Comparison of ENCODE assay signal across 39 cellular contexts in the genomic region with DNA sequence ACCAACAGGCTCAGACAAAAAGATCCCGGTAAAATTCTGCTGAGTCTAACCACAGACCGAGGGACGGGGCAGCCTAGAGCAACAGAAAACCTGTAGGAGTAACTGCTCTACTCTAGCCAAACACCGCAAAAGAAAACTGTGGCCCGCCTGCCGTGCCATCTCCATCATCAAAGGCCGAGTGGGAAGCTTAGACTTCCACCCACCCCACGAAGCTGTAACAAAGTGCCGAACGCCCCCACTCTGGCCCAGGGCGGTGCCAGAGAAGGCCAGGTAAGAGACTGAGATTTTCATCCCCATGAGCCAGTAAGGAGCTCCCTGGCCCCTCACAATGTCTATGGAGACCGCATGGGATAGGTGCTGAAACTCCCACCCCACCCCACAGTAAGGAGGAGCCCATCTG.
"Had no signal": no experiment of that assay in that cellular context is flagged by ENCODE, and none has a peak within 500 bp of the region (broad histone marks: within the 10 kb centered on the region; RNA-seq: fewer than 3 reads in every experiment).

No MANE protein-coding gene starts in this region.

- H3K36me3 Mint-ChIP-seq: activated naive CD4-positive, alpha-beta T cell treated with anti-CD3 and anti-CD28 coated beads, Interleukin-2, amount 10 ng/mL, durations not matched to agents 7 days and 5 days; activated naive CD4-positive, alpha-beta T cell treated with anti-CD3 and anti-CD28 coated beads, Interleukin-2, amount 50 U/mL, for 72 hours; activated naive CD8-positive, alpha-beta T cell treated with anti-CD3 and anti-CD28 coated beads, Interleukin-2, amount 10 ng/mL, durations not matched to agents 7 days and 5 days; brain had no signal

- H3K27ac ChIP-seq: adrenal gland, ascending aorta, body of pancreas, brain microvascular endothelial cell, breast epithelium, cardiac muscle cell had no signal

- H3K9me3 Mint-ChIP-seq: activated naive CD4-positive, alpha-beta T cell treated with anti-CD3 and anti-CD28 coated beads for 36 hours; activated naive CD4-positive, alpha-beta T cell treated with anti-CD3 and anti-CD28 coated beads, Interleukin-2, amount 10 ng/mL, durations not matched to agents 7 days and 5 days; activated naive CD4-positive, alpha-beta T cell treated with anti-CD3 and anti-CD28 coated beads, Interleukin-2, amount 50 U/mL, for 24 hours; activated naive CD8-positive, alpha-beta T cell treated with anti-CD3 and anti-CD28 coated beads for 36 hours; activated naive CD8-positive, alpha-beta T cell treated with anti-CD3 and anti-CD28 coated beads, Interleukin-2, amount 50 U/mL, for 24 hours; activated T-cell treated with anti-CD3 and anti-CD28 coated beads, Interleukin-2, amount 50 U/mL, for 24 hours; activated T-cell treated with anti-CD3 and anti-CD28 coated beads, Interleukin-2, amount 50 U/mL, for 4 hours; activated T-cell treated with anti-CD3 and anti-CD28 coated beads, Interleukin-2, amount 50 U/mL, for 72 hours; activated T-helper 17 cell treated with anti-CD3 and anti-CD28 coated beads, Interleukin-2, amount 50 U/mL, for 72 hours; central memory CD8-positive, alpha-beta T cell had no signal

- H3K27ac Mint-ChIP-seq: activated naive CD4-positive, alpha-beta T cell treated with anti-CD3 and anti-CD28 coated beads for 36 hours; activated naive CD4-positive, alpha-beta T cell treated with anti-CD3 and anti-CD28 coated beads, Interleukin-2, amount 10 ng/mL, durations not matched to agents 7 days and 5 days; activated naive CD4-positive, alpha-beta T cell treated with anti-CD3 and anti-CD28 coated beads, Interleukin-2, amount 50 U/mL, for 24 hours; activated naive CD4-positive, alpha-beta T cell treated with anti-CD3 and anti-CD28 coated beads, Interleukin-2, amount 50 U/mL, for 72 hours; activated naive CD8-positive, alpha-beta T cell; activated naive CD8-positive, alpha-beta T cell treated with anti-CD3 and anti-CD28 coated beads for 36 hours; activated naive CD8-positive, alpha-beta T cell treated with anti-CD3 and anti-CD28 coated beads, Interleukin-2, amount 10 ng/mL, durations not matched to agents 7 days and 5 days; activated naive CD8-positive, alpha-beta T cell treated with anti-CD3 and anti-CD28 coated beads, Interleukin-2, amount 50 U/mL, for 24 hours; activated T-cell treated with anti-CD3 and anti-CD28 coated beads, Interleukin-2, amount 50 U/mL, for 24 hours; activated T-cell treated with anti-CD3 and anti-CD28 coated beads, Interleukin-2, amount 50 U/mL, for 72 hours; activated T-helper 1 cell treated with anti-CD3 and anti-CD28 coated beads, Interleukin-12 subunit alpha, Interleukin-12 subunit beta, Interleukin-2, Interleukin-4 antibody, amounts not matched to agents 30 ng/mL and 10 ng/mL and 1 ng/mL, durations not matched to agents 14 hours and 24 hours and 36 hours; activated T-helper 17 cell treated with anti-CD3 and anti-CD28 coated beads, Interleukin-2, amount 50 U/mL, for 72 hours; activated T-helper 2 cell treated with anti-CD3 and anti-CD28 coated beads, Interferon-gamma antibody, Interleukin-2, Interleukin-4, amounts not matched to agents 10 μg/mL and 5 μg/mL and 100 μg/mL, durations not matched to agents 14 hours and 24 hours and 36 hours; brain had no signal

- H3K9me3 ChIP-seq: adrenal gland, ascending aorta, body of pancreas, breast epithelium had no signal

- ATAC-seq: activated naive CD4-positive, alpha-beta T cell treated with anti-CD3 and anti-CD28 coated beads, Interleukin-2, amount 50 U/mL, for 72 hours; activated naive CD8-positive, alpha-beta T cell treated with anti-CD3 and anti-CD28 coated beads, Interleukin-2, amount 50 U/mL, for 24 hours; activated T-cell treated with anti-CD3 and anti-CD28 coated beads, Interleukin-2, amount 50 U/mL, for 4 hours; activated T-cell treated with anti-CD3 and anti-CD28 coated beads, Interleukin-2, amount 50 U/mL, for 72 hours; activated T-helper 17 cell treated with anti-CD3 and anti-CD28 coated beads, Interleukin-2, amount 50 U/mL, for 72 hours; body of pancreas had no signal

- H3K4me1 Mint-ChIP-seq: activated naive CD4-positive, alpha-beta T cell treated with anti-CD3 and anti-CD28 coated beads, Interleukin-2, amount 10 ng/mL, durations not matched to agents 7 days and 5 days; activated naive CD4-positive, alpha-beta T cell treated with anti-CD3 and anti-CD28 coated beads, Interleukin-2, amount 50 U/mL, for 24 hours; activated naive CD8-positive, alpha-beta T cell treated with anti-CD3 and anti-CD28 coated beads, Interleukin-2, amount 10 ng/mL, durations not matched to agents 7 days and 5 days; brain; central memory CD8-positive, alpha-beta T cell had no signal

- H3K27me3 Mint-ChIP-seq: activated naive CD4-positive, alpha-beta T cell treated with anti-CD3 and anti-CD28 coated beads, Interleukin-2, amount 10 ng/mL, durations not matched to agents 7 days and 5 days; activated naive CD4-positive, alpha-beta T cell treated with anti-CD3 and anti-CD28 coated beads, Interleukin-2, amount 50 U/mL, for 24 hours; activated naive CD8-positive, alpha-beta T cell; activated naive CD8-positive, alpha-beta T cell treated with anti-CD3 and anti-CD28 coated beads for 36 hours; activated naive CD8-positive, alpha-beta T cell treated with anti-CD3 and anti-CD28 coated beads, Interleukin-2, amount 50 U/mL, for 24 hours; activated T-cell treated with anti-CD3 and anti-CD28 coated beads, Interleukin-2, amount 50 U/mL, for 24 hours; activated T-helper 17 cell treated with anti-CD3 and anti-CD28 coated beads, Interleukin-2, amount 50 U/mL, for 72 hours; central memory CD8-positive, alpha-beta T cell had no signal

- H3K27me3 ChIP-seq: adrenal gland, ascending aorta, body of pancreas, brain microvascular endothelial cell, breast epithelium, cardiac muscle cell had no signal

- H3K4me3 Mint-ChIP-seq: activated naive CD4-positive, alpha-beta T cell treated with anti-CD3 and anti-CD28 coated beads for 36 hours; activated naive CD4-positive, alpha-beta T cell treated with anti-CD3 and anti-CD28 coated beads, Interleukin-2, amount 10 ng/mL, durations not matched to agents 7 days and 5 days; activated naive CD4-positive, alpha-beta T cell treated with anti-CD3 and anti-CD28 coated beads, Interleukin-2, amount 50 U/mL, for 24 hours; activated naive CD8-positive, alpha-beta T cell; activated naive CD8-positive, alpha-beta T cell treated with anti-CD3 and anti-CD28 coated beads for 36 hours; activated naive CD8-positive, alpha-beta T cell treated with anti-CD3 and anti-CD28 coated beads, Interleukin-2, amount 10 ng/mL, durations not matched to agents 7 days and 5 days; activated naive CD8-positive, alpha-beta T cell treated with anti-CD3 and anti-CD28 coated beads, Interleukin-2, amount 50 U/mL, for 24 hours; activated T-cell treated with anti-CD3 and anti-CD28 coated beads, Interleukin-2, amount 50 U/mL, for 24 hours; activated T-cell treated with anti-CD3 and anti-CD28 coated beads, Interleukin-2, amount 50 U/mL, for 4 hours; activated T-cell treated with anti-CD3 and anti-CD28 coated beads, Interleukin-2, amount 50 U/mL, for 72 hours; activated T-helper 1 cell treated with anti-CD3 and anti-CD28 coated beads, Interleukin-12 subunit alpha, Interleukin-12 subunit beta, Interleukin-2, Interleukin-4 antibody, amounts not matched to agents 30 ng/mL and 10 ng/mL and 1 ng/mL, durations not matched to agents 14 hours and 24 hours and 36 hours; activated T-helper 17 cell treated with anti-CD3 and anti-CD28 coated beads, Interleukin-2, amount 50 U/mL, for 72 hours; brain; central memory CD8-positive, alpha-beta T cell had no signal

- H3K36me3 ChIP-seq: adrenal gland, ascending aorta, brain microvascular endothelial cell, breast epithelium, cardiac muscle cell had no signal

- H3K4me3 ChIP-seq: adrenal gland, ascending aorta, body of pancreas, breast epithelium, cardiac muscle cell had no signal

- H3K4me1 ChIP-seq: adrenal gland, ascending aorta, body of pancreas, breast epithelium had no signal

- DNase-seq: activated effector memory CD4-positive, alpha-beta T cell treated with anti-CD3 and anti-CD28 coated beads, Interleukin-2, amount 50 U/mL, for 16 hours; activated effector memory CD4-positive, alpha-beta T cell treated with Interleukin-2 at 50 U/mL for 16 hours; activated gamma-delta T cell; activated gamma-delta T cell treated with Interleukin-2 at 50 U/mL for 16 hours; activated naive CD4-positive, alpha-beta T cell; activated naive CD4-positive, alpha-beta T cell treated with anti-CD3 and anti-CD28 coated beads for 36 hours; activated naive CD4-positive, alpha-beta T cell treated with anti-CD3 and anti-CD28 coated beads, Interleukin-2, amount 10 ng/mL, durations not matched to agents 7 days and 5 days; activated naive CD4-positive, alpha-beta T cell treated with anti-CD3 and anti-CD28 coated beads, Interleukin-2, amount 50 U/mL, for 16 hours; activated naive CD4-positive, alpha-beta T cell treated with Interleukin-2 at 50 U/mL for 16 hours; activated naive CD8-positive, alpha-beta T cell treated with anti-CD3 and anti-CD28 coated beads for 36 hours; activated naive CD8-positive, alpha-beta T cell treated with anti-CD3 and anti-CD28 coated beads, Interleukin-2, amount 10 ng/mL, durations not matched to agents 7 days and 5 days; activated naive CD8-positive, alpha-beta T cell treated with anti-CD3 and anti-CD28 coated beads, Interleukin-2, amount 50 U/mL, for 24 hours; activated T-cell treated with anti-CD3 and anti-CD28 coated beads for 4 hours; activated T-cell treated with anti-CD3 and anti-CD28 coated beads, Interleukin-2, amount 50 U/mL, for 1 hour; activated T-cell treated with anti-CD3 and anti-CD28 coated beads, Interleukin-2, amount 50 U/mL, for 24 hours; activated T-cell treated with anti-CD3 and anti-CD28 coated beads, Interleukin-2, amount 50 U/mL, for 4 hours; activated T-cell treated with anti-CD3 and anti-CD28 coated beads, Interleukin-2, amount 50 U/mL, for 48 hours; activated T-cell treated with anti-CD3 and anti-CD28 coated beads, Interleukin-2, amount 50 U/mL, for 72 hours; adrenal gland; amniotic stem cell; amygdala; anterior cingulate cortex; aorta; body of pancreas; brain microvascular endothelial cell; caudate nucleus; central memory CD4-positive, alpha-beta T cell; cerebellar nuclear complex had no signal
